Comparison of ENCODE assay signal across 20 cellular contexts in the genomic region with DNA sequence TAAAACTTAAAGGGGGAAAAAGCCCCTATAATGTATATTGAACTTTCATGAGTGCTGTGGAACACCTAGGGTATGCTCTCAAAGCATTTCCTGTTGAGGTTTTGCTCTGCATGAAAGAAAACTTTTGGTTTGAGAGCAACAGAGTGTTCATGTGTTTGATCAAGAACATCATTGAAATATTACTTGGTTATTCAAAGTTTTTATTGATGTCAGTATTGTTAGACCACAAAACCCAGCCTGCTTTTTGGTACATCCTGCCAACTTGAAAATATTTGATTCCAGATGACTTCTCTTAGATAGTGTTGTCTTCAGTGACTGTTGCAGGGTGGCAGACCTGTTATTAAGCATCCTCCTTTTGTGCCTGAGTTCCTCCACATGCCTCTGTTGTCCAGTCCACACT.
A peak's percentile ranks its signal among the peaks of the same experiment; 100 is the strongest.
DNase-seq lines count a peak whose midpoint lies in the region; ATAC-seq lines count a peak whose summit lies in the region.
"Had no signal": no experiment of that assay in that cellular context is flagged by ENCODE, and none has a peak within 500 bp of the region (broad histone marks: within the 10 kb centered on the region; RNA-seq: fewer than 3 reads in every experiment).

No MANE protein-coding gene starts in this region.

- no peak for DNase-seq in stimulated activated naive CD8-positive, alpha-beta T cell treated with anti-CD3 and anti-CD28 coated beads, Interleukin-15, Interleukin-2, amounts not matched to agents 100 U/mL and 50 U/mL, for 24 hours
- no peak for DNase-seq in activated CD4-positive, alpha-beta memory T cell treated with anti-CD3 and anti-CD28 coated beads, Interleukin-2, amount 10 ng/mL, durations not matched to agents 7 days and 5 days
- DNase-seq in effector CD4-positive, alpha-beta T cell: peak; percentile 11
- DNase-seq in KG1 (lab: John Stamatoyannopoulos, UW) (no peak), NCI-H510A (lab: John Stamatoyannopoulos, UW) (no peak)
- DNase-seq: activated gamma-delta T cell treated with Interleukin-2 at 50 U/mL for 16 hours; endodermal cell; GF-D8; H9; NCI-H446 treated with DMSO at 0.1 percent for 48 hours; NK-92 treated with Interleukin-12 subunit alpha and Interleukin-12 subunit beta, amount 100 ng/mL, for 24 hours; psoas muscle; T-helper 9 cell; testis had no signal

- peaks cover 23% of the 10 kb centered on the region for H3K36me3 Mint-ChIP-seq in stimulated activated naive CD8-positive, alpha-beta T cell treated with anti-CD3 and anti-CD28 coated beads, Interleukin-15, Interleukin-2, amounts not matched to agents 100 ng/mL and 50 ng/mL, for 24 hours (ENCODE audit: low read depth)
- peaks cover 13% of the 10 kb centered on the region for H3K36me3 Mint-ChIP-seq in activated CD4-positive, alpha-beta memory T cell treated with anti-CD3 and anti-CD28 coated beads, Interleukin-2, amount 10 ng/mL, durations not matched to agents 7 days and 5 days (ENCODE audit: low read depth)

- CTCF ChIA-PET in activated CD4-positive, alpha-beta memory T cell treated with anti-CD3 and anti-CD28 coated beads, Interleukin-2, amount 10 ng/mL, durations not matched to agents 7 days and 5 days (lab: Charles Lee): no interaction called here

- peak overlapping the region; percentile 56 for H3K27ac Mint-ChIP-seq in stimulated activated naive CD8-positive, alpha-beta T cell treated with anti-CD3 and anti-CD28 coated beads, Interleukin-15, Interleukin-2, amounts not matched to agents 100 ng/mL and 50 ng/mL, for 24 hours
- H3K27ac Mint-ChIP-seq in activated CD4-positive, alpha-beta memory T cell treated with anti-CD3 and anti-CD28 coated beads, Interleukin-2, amount 10 ng/mL, durations not matched to agents 7 days and 5 days: peak overlapping the region; percentile 51
- H3K27ac Mint-ChIP-seq: endodermal cell, H9, WTC11 had no signal

- no peak for ATAC-seq in stimulated activated naive CD8-positive, alpha-beta T cell treated with anti-CD3 and anti-CD28 coated beads, Interleukin-15, Interleukin-2, amounts not matched to agents 100 U/mL and 50 U/mL, for 24 hours
- ATAC-seq in HG02678 (IDR thresholded peaks at IDR 0.05; ENCODE audit: unreplicated experiment) (no peak), HG02884 (IDR thresholded peaks at IDR 0.05; ENCODE audit: unreplicated experiment) (no peak)
- ATAC-seq: gastroesophageal sphincter, HepG2, psoas muscle, WTC11 had no signal

- POLR2A ChIA-PET in activated CD4-positive, alpha-beta memory T cell treated with anti-CD3 and anti-CD28 coated beads, Interleukin-2, amount 10 ng/mL, durations not matched to agents 7 days and 5 days (lab: Charles Lee): interaction anchor here (1.5 kb wide), 1 partner anchor 75 kb away, joined by 3 read pairs; no protein-coding TSS in a partner anchor

- H3K27me3 Mint-ChIP-seq in stimulated activated naive CD8-positive, alpha-beta T cell treated with anti-CD3 and anti-CD28 coated beads, Interleukin-15, Interleukin-2, amounts not matched to agents 100 ng/mL and 50 ng/mL, for 24 hours: no peaks in the 10 kb centered on the region
- no peaks in the 10 kb centered on the region for H3K27me3 Mint-ChIP-seq in activated CD4-positive, alpha-beta memory T cell treated with anti-CD3 and anti-CD28 coated beads, Interleukin-2, amount 10 ng/mL, durations not matched to agents 7 days and 5 days

- no peaks in the 10 kb centered on the region for H3K9me3 Mint-ChIP-seq in stimulated activated naive CD8-positive, alpha-beta T cell treated with anti-CD3 and anti-CD28 coated beads, Interleukin-15, Interleukin-2, amounts not matched to agents 100 ng/mL and 50 ng/mL, for 24 hours
- H3K9me3 Mint-ChIP-seq in activated CD4-positive, alpha-beta memory T cell treated with anti-CD3 and anti-CD28 coated beads, Interleukin-2, amount 10 ng/mL, durations not matched to agents 7 days and 5 days: no peaks in the 10 kb centered on the region
- H3K9me3 Mint-ChIP-seq: endodermal cell, H9, WTC11 had no signal

- H3K4me3 Mint-ChIP-seq in stimulated activated naive CD8-positive, alpha-beta T cell treated with anti-CD3 and anti-CD28 coated beads, Interleukin-15, Interleukin-2, amounts not matched to agents 100 ng/mL and 50 ng/mL, for 24 hours: no peak overlapping the region
- H3K4me3 Mint-ChIP-seq in activated CD4-positive, alpha-beta memory T cell treated with anti-CD3 and anti-CD28 coated beads, Interleukin-2, amount 10 ng/mL, durations not matched to agents 7 days and 5 days: no peak overlapping the region
- H3K4me3 Mint-ChIP-seq: endodermal cell, H9, WTC11 had no signal

- H3K4me1 Mint-ChIP-seq in stimulated activated naive CD8-positive, alpha-beta T cell treated with anti-CD3 and anti-CD28 coated beads, Interleukin-15, Interleukin-2, amounts not matched to agents 100 ng/mL and 50 ng/mL, for 24 hours (ENCODE audit: low read depth): peaks cover 49% of the 10 kb centered on the region
- H3K4me1 Mint-ChIP-seq in activated CD4-positive, alpha-beta memory T cell treated with anti-CD3 and anti-CD28 coated beads, Interleukin-2, amount 10 ng/mL, durations not matched to agents 7 days and 5 days: peaks cover 26% of the 10 kb centered on the region
- H3K4me1 Mint-ChIP-seq: endodermal cell had no signal
